ENCODE assay signal across 1 cellular context in the genomic region with DNA sequence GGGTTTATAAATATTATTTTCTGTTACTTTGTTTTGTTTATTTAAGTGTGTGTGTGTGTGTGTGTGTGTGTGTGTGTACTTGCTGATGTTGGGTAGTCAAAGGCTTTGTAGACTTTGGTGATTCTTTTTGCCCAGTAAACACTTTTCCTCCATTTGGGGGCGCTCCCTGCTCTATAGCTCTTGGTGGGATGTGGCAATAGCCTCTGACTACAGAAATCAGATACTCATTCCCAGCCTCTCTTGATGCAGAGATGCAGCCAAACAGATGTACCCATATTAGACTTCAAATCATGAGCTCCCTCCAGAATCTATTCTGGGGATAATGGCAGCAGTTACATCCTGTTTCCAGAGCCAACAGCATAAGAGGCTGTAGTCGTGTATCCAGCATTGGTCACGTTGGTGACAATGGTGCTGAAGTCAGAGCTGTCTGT.
A peak's percentile ranks its signal among the peaks of the same experiment; 100 is the strongest.
TF ChIP-seq lines count a peak whose summit lies in the region.

No MANE protein-coding gene starts in this region.

TF ChIP-seq in K562, 482 proteins besides CTCF, POLR2A, EP300 and RAD21 (continued from another document):
- TF ChIP-seq, protein P1, sequence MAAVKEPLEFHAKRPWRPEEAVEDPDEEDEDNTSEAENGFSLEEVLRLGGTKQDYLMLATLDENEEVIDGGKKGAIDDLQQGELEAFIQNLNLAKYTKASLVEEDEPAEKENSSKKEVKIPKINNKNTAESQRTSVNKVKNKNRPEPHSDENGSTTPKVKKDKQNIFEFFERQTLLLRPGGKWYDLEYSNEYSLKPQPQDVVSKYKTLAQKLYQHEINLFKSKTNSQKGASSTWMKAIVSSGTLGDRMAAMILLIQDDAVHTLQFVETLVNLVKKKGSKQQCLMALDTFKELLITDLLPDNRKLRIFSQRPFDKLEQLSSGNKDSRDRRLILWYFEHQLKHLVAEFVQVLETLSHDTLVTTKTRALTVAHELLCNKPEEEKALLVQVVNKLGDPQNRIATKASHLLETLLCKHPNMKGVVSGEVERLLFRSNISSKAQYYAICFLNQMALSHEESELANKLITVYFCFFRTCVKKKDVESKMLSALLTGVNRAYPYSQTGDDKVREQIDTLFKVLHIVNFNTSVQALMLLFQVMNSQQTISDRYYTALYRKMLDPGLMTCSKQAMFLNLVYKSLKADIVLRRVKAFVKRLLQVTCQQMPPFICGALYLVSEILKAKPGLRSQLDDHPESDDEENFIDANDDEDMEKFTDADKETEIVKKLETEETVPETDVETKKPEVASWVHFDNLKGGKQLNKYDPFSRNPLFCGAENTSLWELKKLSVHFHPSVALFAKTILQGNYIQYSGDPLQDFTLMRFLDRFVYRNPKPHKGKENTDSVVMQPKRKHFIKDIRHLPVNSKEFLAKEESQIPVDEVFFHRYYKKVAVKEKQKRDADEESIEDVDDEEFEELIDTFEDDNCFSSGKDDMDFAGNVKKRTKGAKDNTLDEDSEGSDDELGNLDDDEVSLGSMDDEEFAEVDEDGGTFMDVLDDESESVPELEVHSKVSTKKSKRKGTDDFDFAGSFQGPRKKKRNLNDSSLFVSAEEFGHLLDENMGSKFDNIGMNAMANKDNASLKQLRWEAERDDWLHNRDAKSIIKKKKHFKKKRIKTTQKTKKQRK (IDR thresholded peaks at IDR 0.05; ENCODE audit: borderline replicate concordance, low read depth, low read length) = no peak
- TF ChIP-seq, protein P2, sequence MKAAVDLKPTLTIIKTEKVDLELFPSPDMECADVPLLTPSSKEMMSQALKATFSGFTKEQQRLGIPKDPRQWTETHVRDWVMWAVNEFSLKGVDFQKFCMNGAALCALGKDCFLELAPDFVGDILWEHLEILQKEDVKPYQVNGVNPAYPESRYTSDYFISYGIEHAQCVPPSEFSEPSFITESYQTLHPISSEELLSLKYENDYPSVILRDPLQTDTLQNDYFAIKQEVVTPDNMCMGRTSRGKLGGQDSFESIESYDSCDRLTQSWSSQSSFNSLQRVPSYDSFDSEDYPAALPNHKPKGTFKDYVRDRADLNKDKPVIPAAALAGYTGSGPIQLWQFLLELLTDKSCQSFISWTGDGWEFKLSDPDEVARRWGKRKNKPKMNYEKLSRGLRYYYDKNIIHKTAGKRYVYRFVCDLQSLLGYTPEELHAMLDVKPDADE (conservative IDR thresholded peaks at IDR 0.05; ENCODE audit: control insufficient read depth, low read depth, low read length) = no peak
- no peak for TF ChIP-seq ZNF695 (CRISPR knock-in tag; IDR thresholded peaks at IDR 0.05)
- TF ChIP-seq ZNF586 (CRISPR knock-in tag; conservative IDR thresholded peaks at IDR 0.05) = no peak
- TF ChIP-seq CEBPG (CRISPR knock-in tag; IDR thresholded peaks at IDR 0.05) = 0 out of 2 replicates have a peak, but pooled peaks have one; percentile 41
- peak; percentile 53 to 65 for TF ChIP-seq CEBPG (tag; conservative IDR thresholded peaks at IDR 0.05 in 1 of 2, IDR thresholded peaks at IDR 0.05 in 1 of 2)
- no peak for TF ChIP-seq SRSF3 (IDR thresholded peaks at IDR 0.05; ENCODE audit: insufficient read depth, low read length)
- TF ChIP-seq NELFE (IDR thresholded peaks at IDR 0.05; ENCODE audit: insufficient read depth, insufficient read length) = no peak
- no peak for TF ChIP-seq MED1 (CRISPR knock-in tag; IDR thresholded peaks at IDR 0.05; ENCODE audit: borderline replicate concordance)
- no peak for TF ChIP-seq TOE1 (IDR thresholded peaks at IDR 0.05; ENCODE audit: borderline replicate concordance)
- TF ChIP-seq TOE1 (CRISPR knock-in tag; IDR thresholded peaks at IDR 0.05; ENCODE audit: borderline replicate concordance, low read depth) = no peak
- TF ChIP-seq ZNF316 (IDR thresholded peaks at IDR 0.05) = peak; percentile 68
- TF ChIP-seq MAZ (CRISPR knock-in tag; conservative IDR thresholded peaks at IDR 0.05 in 1 of 2, IDR thresholded peaks at IDR 0.05 in 1 of 2) = 0 out of 4 replicates have a peak, but pooled peaks of 1 of the 2 experiments have one; percentile 19
- no peak; the same call in 1 of the 2 replicates for TF ChIP-seq MAFG (tag; conservative IDR thresholded peaks at IDR 0.05)
- peak; percentile 89 for TF ChIP-seq CEBPB (tag; IDR thresholded peaks at IDR 0.05)
- TF ChIP-seq ZNF146 (CRISPR knock-in tag; IDR thresholded peaks at IDR 0.05; ENCODE audit: unreplicated experiment) = no peak
- no peak for TF ChIP-seq E2F3 (CRISPR knock-in tag; IDR thresholded peaks at IDR 0.05)
- TF ChIP-seq HNRNPLL (IDR thresholded peaks at IDR 0.05; ENCODE audit: low read depth, low read length, poor library complexity, severe bottlenecking) = no peak
